In genomic region chr6:31861919-31862343, GRCh38 we compare ENCODE assay signal across 8 cellular contexts. TPM values are rescaled to one million over a fixed set of nuclear protein-coding genes. Genes with fewer than 3 reads are reported as not detected.
DNase-seq lines count a peak whose midpoint lies in the region; TF ChIP-seq lines count a peak whose summit lies in the region.

No MANE protein-coding gene starts in this region.

- H3K4me3 ChIP-seq in HFF-Myc (replicated peaks; ENCODE audit: low read depth, low read length) (peak overlapping the region; percentile 83), iPS-15b (ENCODE audit: low read depth, low read length) (peak overlapping the region; percentile 90), spleen (peak overlapping the region; percentile 53 to 87 (median 80))

- no peaks in the 10 kb centered on the region for H3K4me1 ChIP-seq in iPS-15b (ENCODE audit: control insufficient read depth, insufficient read depth, low read length)
- peaks cover 14 to 42% (median 27%) of the 10 kb centered on the region in 6 donors for H3K4me1 ChIP-seq in spleen

- intact Hi-C loops in activated T-helper 1 cell treated with anti-CD3 and anti-CD28 coated beads, Interleukin-12 subunit alpha, Interleukin-12 subunit beta, Interleukin-2, Interleukin-4 antibody, amounts not matched to agents 30 ng/mL and 10 ng/mL and 1 ng/mL, durations not matched to agents 14 hours and 24 hours and 36 hours (cut with micrococcal nuclease) = loop anchor here (2.0 to 10.0 kb wide), 3 partner anchors 241 to 1247 kb away; partner anchors contain the start of genes MRPS18B, PPP1R10, PRRC2A and RNF5
- intact Hi-C loops in spleen (cut with DNase I; ENCODE audit: low total_unique reads) = no loop called here

- H3K36me3 Mint-ChIP-seq in activated T-helper 1 cell treated with anti-CD3 and anti-CD28 coated beads, Interleukin-12 subunit alpha, Interleukin-12 subunit beta, Interleukin-2, Interleukin-4 antibody, amounts not matched to agents 30 ng/mL and 10 ng/mL and 1 ng/mL, durations not matched to agents 14 hours and 24 hours and 36 hours (ENCODE audit: low read depth) = peaks cover 11% of the 10 kb centered on the region

- WGBS in spleen, 5 donors = 48 to 59% (median 51%) methylated on average over 17 of the region's 17 CpGs

- TF ChIP-seq CTCF in HFF-Myc (IDR thresholded peaks at IDR 0.05; ENCODE audit: low read depth, low read length, missing control alignments) (no peak), spleen (IDR thresholded peaks at IDR 0.05 in 8 of 11, conservative IDR thresholded peaks at IDR 0.05 in 3 of 11) (no peak)

- no peaks in the 10 kb centered on the region for H3K9me3 ChIP-seq in iPS-15b (ENCODE audit: control insufficient read depth, insufficient read depth, low read length)
- no peaks in the 10 kb centered on the region for H3K9me3 ChIP-seq in spleen

- TF ChIP-seq POLR2A in spleen (IDR thresholded peaks at IDR 0.05) = no peak

- H3K27ac ChIP-seq in spleen = peak overlapping the region; percentile 84 to 95 (median 92)

- H3K27ac Mint-ChIP-seq in activated T-helper 1 cell treated with anti-CD3 and anti-CD28 coated beads, Interleukin-12 subunit alpha, Interleukin-12 subunit beta, Interleukin-2, Interleukin-4 antibody, amounts not matched to agents 30 ng/mL and 10 ng/mL and 1 ng/mL, durations not matched to agents 14 hours and 24 hours and 36 hours = peak overlapping the region; percentile 94

- peak overlapping the region; percentile 97 for H3K4me3 Mint-ChIP-seq in activated T-helper 1 cell treated with anti-CD3 and anti-CD28 coated beads, Interleukin-12 subunit alpha, Interleukin-12 subunit beta, Interleukin-2, Interleukin-4 antibody, amounts not matched to agents 30 ng/mL and 10 ng/mL and 1 ng/mL, durations not matched to agents 14 hours and 24 hours and 36 hours

- H3K4me1 Mint-ChIP-seq in activated T-helper 1 cell treated with anti-CD3 and anti-CD28 coated beads, Interleukin-12 subunit alpha, Interleukin-12 subunit beta, Interleukin-2, Interleukin-4 antibody, amounts not matched to agents 30 ng/mL and 10 ng/mL and 1 ng/mL, durations not matched to agents 14 hours and 24 hours and 36 hours (ENCODE audit: low read depth) = peaks cover 37% of the 10 kb centered on the region

- H3K27me3 ChIP-seq in iPS-15b (ENCODE audit: control insufficient read depth, insufficient read depth, low read length) (no peaks in the 10 kb centered on the region), spleen (replicated peaks in 1 of 7) (no peaks in the 10 kb centered on the region)

- no peaks in the 10 kb centered on the region for H3K9me3 Mint-ChIP-seq in activated T-helper 1 cell treated with anti-CD3 and anti-CD28 coated beads, Interleukin-12 subunit alpha, Interleukin-12 subunit beta, Interleukin-2, Interleukin-4 antibody, amounts not matched to agents 30 ng/mL and 10 ng/mL and 1 ng/mL, durations not matched to agents 14 hours and 24 hours and 36 hours

- peaks cover 3% of the 10 kb centered on the region for H3K27me3 Mint-ChIP-seq in activated T-helper 1 cell treated with anti-CD3 and anti-CD28 coated beads, Interleukin-12 subunit alpha, Interleukin-12 subunit beta, Interleukin-2, Interleukin-4 antibody, amounts not matched to agents 30 ng/mL and 10 ng/mL and 1 ng/mL, durations not matched to agents 14 hours and 24 hours and 36 hours (ENCODE audit: insufficient read depth)

- H3K9ac ChIP-seq in iPS-15b (ENCODE audit: low read depth, low read length) = peak overlapping the region; percentile 81

- DNase-seq in HFF-Myc (ENCODE audit: extremely low read depth, low read depth) (no peak), spleen (no peak), HuH-7 (ENCODE audit: low spot score) (no peak), islet precursor cell (no peak)
- no peak for DNase-seq in activated T-helper 1 cell treated with anti-CD3 and anti-CD28 coated beads, Interleukin-12 subunit alpha, Interleukin-12 subunit beta, Interleukin-2, Interleukin-4 antibody, amounts not matched to agents 30 ng/mL and 10 ng/mL and 1 ng/mL, durations not matched to agents 14 hours and 24 hours and 36 hours (ENCODE audit: low spot score)
- DNase-seq in effector CD8-positive, alpha-beta T cell (lab: John Stamatoyannopoulos, UW) = no peak
- DNase-seq in activated CD4-positive, alpha-beta T cell treated with anti-CD3 and anti-CD28 coated beads, Interleukin-2, amount 50 U/mL, for 48 hours = no peak

- H3K36me3 ChIP-seq in iPS-15b (ENCODE audit: control insufficient read depth, insufficient read depth, low read length) (peaks cover 12% of the 10 kb centered on the region), spleen (peaks cover 3 to 45% (median 39%) of the 10 kb centered on the region in 6 donors)

RNA-seq across cellular contexts. Expression of gene NEU1, which starts 0.7 kb away (rescaled TPM):
- total RNA-seq in activated T-helper 1 cell treated with anti-CD3 and anti-CD28 coated beads, Interleukin-12 subunit alpha, Interleukin-12 subunit beta, Interleukin-2, Interleukin-4 antibody, amounts not matched to agents 30 ng/mL and 10 ng/mL and 1 ng/mL, durations not matched to agents 14 hours and 24 hours and 36 hours = 22.1 and 24.3 TPM in 2 replicates
- total RNA-seq in spleen = 10 to 100 TPM; 28.6 to 60.7 (median 39.0) TPM
- 10 to 100 TPM; 14.0 to 22.6 (median 19.4) TPM for polyA plus RNA-seq in spleen

RNA-seq across cellular contexts. Expression of gene SLC44A4, which starts 16.9 kb away (rescaled TPM):
- total RNA-seq in activated T-helper 1 cell treated with anti-CD3 and anti-CD28 coated beads, Interleukin-12 subunit alpha, Interleukin-12 subunit beta, Interleukin-2, Interleukin-4 antibody, amounts not matched to agents 30 ng/mL and 10 ng/mL and 1 ng/mL, durations not matched to agents 14 hours and 24 hours and 36 hours = 0.12 TPM in 1 of 2 replicates, not detected in the other
- total RNA-seq in spleen = 1 to 10 TPM; 1.0 to 5.9 (median 3.3) TPM
- polyA plus RNA-seq in spleen = under 1 TPM; 0.20 to 0.83 (median 0.26) TPM

RNA-seq across cellular contexts. Expression of gene HSPA1B, which starts 34.4 kb away (rescaled TPM):
- 152 and 155 TPM in 2 replicates for total RNA-seq in activated T-helper 1 cell treated with anti-CD3 and anti-CD28 coated beads, Interleukin-12 subunit alpha, Interleukin-12 subunit beta, Interleukin-2, Interleukin-4 antibody, amounts not matched to agents 30 ng/mL and 10 ng/mL and 1 ng/mL, durations not matched to agents 14 hours and 24 hours and 36 hours
- 100 to 1,000 TPM in 1 of 7 donors, 10 to 100 TPM in 6; 40.4 to 372 (median 48.3) TPM for total RNA-seq in spleen
- 10 to 100 TPM in 1 of 3 donors, 1 to 10 TPM in 2; 7.4 to 20.6 (median 8.7) TPM for polyA plus RNA-seq in spleen

RNA-seq across cellular contexts. Expression of gene EHMT2, which starts 35.6 kb away (rescaled TPM):
- total RNA-seq in activated T-helper 1 cell treated with anti-CD3 and anti-CD28 coated beads, Interleukin-12 subunit alpha, Interleukin-12 subunit beta, Interleukin-2, Interleukin-4 antibody, amounts not matched to agents 30 ng/mL and 10 ng/mL and 1 ng/mL, durations not matched to agents 14 hours and 24 hours and 36 hours = 75.9 and 80.4 TPM in 2 replicates
- 10 to 100 TPM; 38.6 to 60.7 (median 49.0) TPM for total RNA-seq in spleen
- polyA plus RNA-seq in spleen = 10 to 100 TPM; 36.5 to 66.1 (median 57.7) TPM

RNA-seq across cellular contexts. Expression of gene ZBTB12, which starts 40.0 kb away (rescaled TPM):
- 4.6 and 5.1 TPM in 2 replicates for total RNA-seq in activated T-helper 1 cell treated with anti-CD3 and anti-CD28 coated beads, Interleukin-12 subunit alpha, Interleukin-12 subunit beta, Interleukin-2, Interleukin-4 antibody, amounts not matched to agents 30 ng/mL and 10 ng/mL and 1 ng/mL, durations not matched to agents 14 hours and 24 hours and 36 hours
- 1 to 10 TPM; 1.3 to 4.6 (median 4.2) TPM for total RNA-seq in spleen
- polyA plus RNA-seq in spleen = 1 to 10 TPM; 1.5 to 4.3 (median 2.4) TPM
